ENCODE assay signal across 15 cellular contexts in the genomic region with DNA sequence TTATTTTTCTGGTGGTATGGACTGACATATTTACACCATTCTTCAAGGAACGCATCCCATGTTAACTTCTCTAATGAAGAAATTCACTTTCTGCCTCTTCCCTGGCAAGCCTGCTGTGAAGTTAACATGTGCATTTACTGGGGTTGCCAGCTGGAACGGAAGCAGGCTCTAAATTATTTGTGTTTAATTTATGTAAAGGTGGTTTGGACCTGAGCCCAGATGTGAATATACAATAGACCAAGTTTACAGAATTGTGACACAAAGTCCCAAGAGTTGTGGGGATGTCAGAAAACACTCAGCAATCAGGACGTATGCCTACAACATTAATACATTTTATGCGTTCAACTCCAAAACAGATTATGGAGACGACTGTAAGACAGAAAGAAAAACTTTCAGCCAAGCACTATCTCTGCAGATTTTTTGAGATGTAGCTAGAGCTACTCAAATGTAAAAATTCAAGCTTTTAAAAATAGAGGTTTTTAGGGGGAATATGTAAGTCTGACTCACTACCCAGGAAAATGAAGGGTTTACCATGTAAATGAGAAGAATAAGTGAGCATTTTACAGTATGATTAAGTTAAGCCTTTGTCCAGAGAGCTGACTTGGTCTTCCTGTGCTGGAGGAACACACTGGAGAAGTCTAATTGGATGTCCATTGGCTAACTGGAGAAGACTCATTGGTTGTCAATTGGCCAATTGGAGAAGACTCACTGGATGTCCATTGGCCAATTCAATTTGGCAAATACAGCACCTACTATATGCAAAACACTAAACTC. TPM values are rescaled to one million over a fixed set of nuclear protein-coding genes. Genes with fewer than 3 reads are reported as not detected.
DNase-seq lines count a peak whose midpoint lies in the region; ATAC-seq and TF ChIP-seq lines count a peak whose summit lies in the region.
"Had no signal": no experiment of that assay in that cellular context is flagged by ENCODE, and none has a peak within 500 bp of the region (broad histone marks: within the 10 kb centered on the region; RNA-seq: fewer than 3 reads in every experiment).

No MANE protein-coding gene starts in this region.

- peak overlapping the region; percentile 7 for H3K4me3 Mint-ChIP-seq in MCF 10A (ENCODE audit: unreplicated experiment)
- H3K4me3 Mint-ChIP-seq: mesothelial cell of epicardium had no signal

- H3K36me3 ChIP-seq in breast epithelium: no peaks in the 10 kb centered on the region
- H3K36me3 ChIP-seq in spleen: peaks cover 0 to 3% (median 0%) of the 10 kb centered on the region in 6 donors
- H3K36me3 ChIP-seq in H7 (replicated peaks; ENCODE audit: control insufficient read depth, insufficient read depth, low read length): no peaks in the 10 kb centered on the region

- no peak for TF ChIP-seq POLR2A in breast epithelium (IDR thresholded peaks at IDR 0.05)
- no peak for TF ChIP-seq POLR2A in spleen (IDR thresholded peaks at IDR 0.05)
- TF ChIP-seq POLR2A in lower leg skin (IDR thresholded peaks at IDR 0.05): no peak

- TF ChIP-seq CTCF in MCF 10A (IDR thresholded peaks at IDR 0.05; ENCODE audit: unreplicated experiment) (no peak), breast epithelium (IDR thresholded peaks at IDR 0.05) (no peak), spleen (IDR thresholded peaks at IDR 0.05 in 8 of 11, conservative IDR thresholded peaks at IDR 0.05 in 3 of 11) (no peak), lower leg skin (IDR thresholded peaks at IDR 0.05) (no peak)

- H3K4me1 ChIP-seq in breast epithelium (no peaks in the 10 kb centered on the region), spleen (peaks cover 4 to 47% (median 30%) of the 10 kb centered on the region in 6 donors)

- H3K27ac ChIP-seq in breast epithelium (no peak overlapping the region), spleen (peak overlapping the region in 5 of 8 donors; percentile 33 to 69 (median 59))

- ATAC-seq in HG03342 (IDR thresholded peaks at IDR 0.05; ENCODE audit: unreplicated experiment): no peak

- H3K27me3 ChIP-seq in breast epithelium: no peaks in the 10 kb centered on the region
- H3K27me3 ChIP-seq in spleen (replicated peaks in 1 of 7): no peaks in the 10 kb centered on the region
- H3K27me3 ChIP-seq in H7 (ENCODE audit: control insufficient read depth, insufficient read depth, low read length): no peaks in the 10 kb centered on the region

- H3K36me3 Mint-ChIP-seq in MCF 10A (ENCODE audit: insufficient read depth, unreplicated experiment): peaks cover 17% of the 10 kb centered on the region

- DNase-seq in MCF 10A (ENCODE audit: unreplicated experiment): peak; percentile 88
- no peak for DNase-seq in breast epithelium (ENCODE audit: low spot score in 2 of 2)
- peak; percentile 31 for DNase-seq in NCI-H774 (lab: John Stamatoyannopoulos, UW)
- peak; percentile 45 for DNase-seq in fibroblast of gingiva (ENCODE audit: low read depth)
- DNase-seq in spleen: no peak
- DNase-seq in lower leg skin (ENCODE audit: low spot score in 2 of 2): no peak
- DNase-seq in H7: no peak
- DNase-seq: aorta; effector CD8-positive, alpha-beta T cell; EL; NCI-H146; stimulated activated CD4-positive, alpha-beta T cell treated with anti-CD3 and anti-CD28 coated beads, Interleukin-2, amount 100 ng/mL, for 24 hours; T-helper 1 cell had no signal

- intact Hi-C loops in MCF 10A (cut with micrococcal nuclease): no loop called here
- intact Hi-C loops in breast epithelium (cut with DNase I; ENCODE audit: low total_unique reads): no loop called here
- intact Hi-C loops in spleen (cut with DNase I; ENCODE audit: low total_unique reads): no loop called here
- intact Hi-C loops in lower leg skin (cut with DNase I; ENCODE audit: low total_unique reads): no loop called here

- H3K9me3 Mint-ChIP-seq in MCF 10A (ENCODE audit: unreplicated experiment): no peaks in the 10 kb centered on the region

- no peaks in the 10 kb centered on the region for H3K27me3 Mint-ChIP-seq in MCF 10A (ENCODE audit: insufficient read depth, unreplicated experiment)

- peaks cover 41% of the 10 kb centered on the region for H3K4me1 Mint-ChIP-seq in MCF 10A (ENCODE audit: insufficient read depth, unreplicated experiment)

- CTCF ChIA-PET in MCF 10A (lab: Yijun Ruan, JAX): no interaction called here

- POLR2A ChIA-PET in MCF 10A (lab: Yijun Ruan, JAX): interaction anchor here (0.6 kb wide), 1 partner anchor 722 kb away, joined by 3 read pairs; no protein-coding TSS in a partner anchor

- H3K9me3 ChIP-seq in breast epithelium (no peaks in the 10 kb centered on the region), spleen (peaks cover 0 to 8% (median 0%) of the 10 kb centered on the region in 8 donors)

- peak overlapping the region; percentile 66 for H3K27ac Mint-ChIP-seq in MCF 10A (ENCODE audit: low read depth, unreplicated experiment)
- H3K27ac Mint-ChIP-seq: mesothelial cell of epicardium had no signal

- 31 to 47% (median 40%) methylated on average over 5 of the region's 5 CpGs for WGBS in spleen, 5 donors
- WGBS in lower leg skin, 2 donors: 40 to 53% methylated on average over 5 of the region's 5 CpGs

- H3K4me3 ChIP-seq in breast epithelium: no peak overlapping the region
- no peak overlapping the region for H3K4me3 ChIP-seq in spleen
- no peak overlapping the region for H3K4me3 ChIP-seq in lower leg skin (ENCODE audit: low read depth, poor library complexity, severe bottlenecking)
- no peak overlapping the region for H3K4me3 ChIP-seq in H7 (ENCODE audit: insufficient read depth, low read depth, low read length)

- BruUV-seq in MCF 10A (replicated peaks; lab: Mats Ljungman, UMichigan): no TSS peak

RNA-seq across cellular contexts. Expression of a gene that starts 19.5 kb away (rescaled TPM):
- 66.6 and 117 TPM in 2 replicates for total RNA-seq in MCF 10A (2022)
- total RNA-seq in breast epithelium: 10 to 100 TPM; 50.8 to 76.0 (median 74.7) TPM
- total RNA-seq in spleen: 100 to 1,000 TPM in 6 of 7 donors, 10 to 100 TPM in 1; 96.8 to 202 (median 145) TPM
- polyA plus RNA-seq in spleen: 1 to 10 TPM; 4.8 to 8.7 (median 7.3) TPM
- 10 to 100 TPM in 3 of 4 donors, 1 to 10 TPM in 1; 8.2 to 24.6 (median 18.7) TPM for total RNA-seq in lower leg skin
- total RNA-seq in H7 (2014; rRNA removed; shearing (Covaris generic)): 1.4 and 2.1 TPM in 2 replicates

Comparison
In these comparisons a context has a peak if more than half of its experiments do, and no peak if none do; other contexts are left out.
1. DNase-seq: peak in MCF 10A (single experiment), NCI-H774 (single experiment) and fibroblast of gingiva (single experiment); none in breast epithelium (0 of 2), spleen (single experiment), lower leg skin (0 of 2) and H7 (single experiment).
2. H3K27ac ChIP-seq: peak in spleen (5 of 8); none in breast epithelium (0 of 2).